Comparison of ENCODE assay signal across 1 cellular context in the genomic region with DNA sequence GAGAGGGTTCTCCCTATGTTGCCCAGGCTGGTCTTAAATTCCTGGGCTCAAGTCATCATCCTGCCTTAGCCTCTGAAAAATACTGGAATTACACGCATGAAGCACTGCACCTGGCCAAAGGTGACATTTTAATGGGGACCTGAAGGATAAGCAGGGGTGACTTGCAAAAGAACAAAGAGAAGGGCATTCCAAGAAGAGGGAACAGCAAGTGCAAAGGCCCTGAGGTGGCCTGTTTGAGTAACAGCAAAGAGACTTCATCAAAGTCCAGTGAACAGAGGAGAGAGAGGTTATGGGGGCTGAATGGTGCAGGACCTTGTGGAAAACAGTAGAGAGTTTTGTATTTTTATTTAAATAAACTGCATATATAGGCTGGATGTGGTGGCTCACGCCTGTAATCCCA.
TF ChIP-seq lines count a peak whose summit lies in the region.

No MANE protein-coding gene starts in this region.

TF ChIP-seq in GM23338, 12 proteins besides CTCF, POLR2A, EP300 and RAD21 (continued from another document):
- TF ChIP-seq, protein P1, sequence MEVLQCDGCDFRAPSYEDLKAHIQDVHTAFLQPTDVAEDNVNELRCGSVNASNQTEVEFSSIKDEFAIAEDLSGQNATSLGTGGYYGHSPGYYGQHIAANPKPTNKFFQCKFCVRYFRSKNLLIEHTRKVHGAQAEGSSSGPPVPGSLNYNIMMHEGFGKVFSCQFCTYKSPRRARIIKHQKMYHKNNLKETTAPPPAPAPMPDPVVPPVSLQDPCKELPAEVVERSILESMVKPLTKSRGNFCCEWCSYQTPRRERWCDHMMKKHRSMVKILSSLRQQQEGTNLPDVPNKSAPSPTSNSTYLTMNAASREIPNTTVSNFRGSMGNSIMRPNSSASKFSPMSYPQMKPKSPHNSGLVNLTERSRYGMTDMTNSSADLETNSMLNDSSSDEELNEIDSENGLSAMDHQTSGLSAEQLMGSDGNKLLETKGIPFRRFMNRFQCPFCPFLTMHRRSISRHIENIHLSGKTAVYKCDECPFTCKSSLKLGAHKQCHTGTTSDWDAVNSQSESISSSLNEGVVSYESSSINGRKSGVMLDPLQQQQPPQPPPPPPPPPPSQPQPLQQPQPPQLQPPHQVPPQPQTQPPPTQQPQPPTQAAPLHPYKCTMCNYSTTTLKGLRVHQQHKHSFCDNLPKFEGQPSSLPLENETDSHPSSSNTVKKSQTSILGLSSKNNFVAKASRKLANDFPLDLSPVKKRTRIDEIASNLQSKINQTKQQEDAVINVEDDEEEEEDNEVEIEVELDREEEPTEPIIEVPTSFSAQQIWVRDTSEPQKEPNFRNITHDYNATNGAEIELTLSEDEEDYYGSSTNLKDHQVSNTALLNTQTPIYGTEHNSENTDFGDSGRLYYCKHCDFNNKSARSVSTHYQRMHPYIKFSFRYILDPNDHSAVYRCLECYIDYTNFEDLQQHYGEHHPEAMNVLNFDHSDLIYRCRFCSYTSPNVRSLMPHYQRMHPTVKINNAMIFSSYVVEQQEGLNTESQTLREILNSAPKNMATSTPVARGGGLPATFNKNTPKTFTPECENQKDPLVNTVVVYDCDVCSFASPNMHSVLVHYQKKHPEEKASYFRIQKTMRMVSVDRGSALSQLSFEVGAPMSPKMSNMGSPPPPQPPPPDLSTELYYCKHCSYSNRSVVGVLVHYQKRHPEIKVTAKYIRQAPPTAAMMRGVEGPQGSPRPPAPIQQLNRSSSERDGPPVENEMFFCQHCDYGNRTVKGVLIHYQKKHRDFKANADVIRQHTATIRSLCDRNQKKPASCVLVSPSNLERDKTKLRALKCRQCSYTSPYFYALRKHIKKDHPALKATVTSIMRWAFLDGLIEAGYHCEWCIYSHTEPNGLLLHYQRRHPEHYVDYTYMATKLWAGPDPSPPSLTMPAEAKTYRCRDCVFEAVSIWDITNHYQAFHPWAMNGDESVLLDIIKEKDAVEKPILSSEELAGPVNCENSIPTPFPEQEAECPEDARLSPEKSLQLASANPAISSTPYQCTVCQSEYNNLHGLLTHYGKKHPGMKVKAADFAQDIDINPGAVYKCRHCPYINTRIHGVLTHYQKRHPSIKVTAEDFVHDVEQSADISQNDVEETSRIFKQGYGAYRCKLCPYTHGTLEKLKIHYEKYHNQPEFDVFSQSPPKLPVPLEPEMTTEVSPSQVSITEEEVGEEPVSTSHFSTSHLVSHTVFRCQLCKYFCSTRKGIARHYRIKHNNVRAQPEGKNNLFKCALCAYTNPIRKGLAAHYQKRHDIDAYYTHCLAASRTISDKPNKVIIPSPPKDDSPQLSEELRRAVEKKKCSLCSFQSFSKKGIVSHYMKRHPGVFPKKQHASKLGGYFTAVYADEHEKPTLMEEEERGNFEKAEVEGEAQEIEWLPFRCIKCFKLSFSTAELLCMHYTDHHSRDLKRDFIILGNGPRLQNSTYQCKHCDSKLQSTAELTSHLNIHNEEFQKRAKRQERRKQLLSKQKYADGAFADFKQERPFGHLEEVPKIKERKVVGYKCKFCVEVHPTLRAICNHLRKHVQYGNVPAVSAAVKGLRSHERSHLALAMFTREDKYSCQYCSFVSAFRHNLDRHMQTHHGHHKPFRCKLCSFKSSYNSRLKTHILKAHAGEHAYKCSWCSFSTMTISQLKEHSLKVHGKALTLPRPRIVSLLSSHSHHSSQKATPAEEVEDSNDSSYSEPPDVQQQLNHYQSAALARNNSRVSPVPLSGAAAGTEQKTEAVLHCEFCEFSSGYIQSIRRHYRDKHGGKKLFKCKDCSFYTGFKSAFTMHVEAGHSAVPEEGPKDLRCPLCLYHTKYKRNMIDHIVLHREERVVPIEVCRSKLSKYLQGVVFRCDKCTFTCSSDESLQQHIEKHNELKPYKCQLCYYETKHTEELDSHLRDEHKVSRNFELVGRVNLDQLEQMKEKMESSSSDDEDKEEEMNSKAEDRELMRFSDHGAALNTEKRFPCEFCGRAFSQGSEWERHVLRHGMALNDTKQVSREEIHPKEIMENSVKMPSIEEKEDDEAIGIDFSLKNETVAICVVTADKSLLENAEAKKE (CRISPR knock-in tag; IDR thresholded peaks at IDR 0.05) = no peak
- TF ChIP-seq ZNF114 (CRISPR knock-in tag; IDR thresholded peaks at IDR 0.05) = no peak
- no peak for TF ChIP-seq EZH2 (IDR thresholded peaks at IDR 0.05; ENCODE audit: low read depth, unreplicated experiment)
- no peak for TF ChIP-seq ZNF331 (CRISPR knock-in tag; IDR thresholded peaks at IDR 0.05; ENCODE audit: low read depth)
- TF ChIP-seq NANOG (IDR thresholded peaks at IDR 0.05; ENCODE audit: borderline replicate concordance) = no peak
- TF ChIP-seq, protein P2, sequence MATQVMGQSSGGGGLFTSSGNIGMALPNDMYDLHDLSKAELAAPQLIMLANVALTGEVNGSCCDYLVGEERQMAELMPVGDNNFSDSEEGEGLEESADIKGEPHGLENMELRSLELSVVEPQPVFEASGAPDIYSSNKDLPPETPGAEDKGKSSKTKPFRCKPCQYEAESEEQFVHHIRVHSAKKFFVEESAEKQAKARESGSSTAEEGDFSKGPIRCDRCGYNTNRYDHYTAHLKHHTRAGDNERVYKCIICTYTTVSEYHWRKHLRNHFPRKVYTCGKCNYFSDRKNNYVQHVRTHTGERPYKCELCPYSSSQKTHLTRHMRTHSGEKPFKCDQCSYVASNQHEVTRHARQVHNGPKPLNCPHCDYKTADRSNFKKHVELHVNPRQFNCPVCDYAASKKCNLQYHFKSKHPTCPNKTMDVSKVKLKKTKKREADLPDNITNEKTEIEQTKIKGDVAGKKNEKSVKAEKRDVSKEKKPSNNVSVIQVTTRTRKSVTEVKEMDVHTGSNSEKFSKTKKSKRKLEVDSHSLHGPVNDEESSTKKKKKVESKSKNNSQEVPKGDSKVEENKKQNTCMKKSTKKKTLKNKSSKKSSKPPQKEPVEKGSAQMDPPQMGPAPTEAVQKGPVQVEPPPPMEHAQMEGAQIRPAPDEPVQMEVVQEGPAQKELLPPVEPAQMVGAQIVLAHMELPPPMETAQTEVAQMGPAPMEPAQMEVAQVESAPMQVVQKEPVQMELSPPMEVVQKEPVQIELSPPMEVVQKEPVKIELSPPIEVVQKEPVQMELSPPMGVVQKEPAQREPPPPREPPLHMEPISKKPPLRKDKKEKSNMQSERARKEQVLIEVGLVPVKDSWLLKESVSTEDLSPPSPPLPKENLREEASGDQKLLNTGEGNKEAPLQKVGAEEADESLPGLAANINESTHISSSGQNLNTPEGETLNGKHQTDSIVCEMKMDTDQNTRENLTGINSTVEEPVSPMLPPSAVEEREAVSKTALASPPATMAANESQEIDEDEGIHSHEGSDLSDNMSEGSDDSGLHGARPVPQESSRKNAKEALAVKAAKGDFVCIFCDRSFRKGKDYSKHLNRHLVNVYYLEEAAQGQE (IDR thresholded peaks at IDR 0.05; ENCODE audit: unreplicated experiment) = no peak
- TF ChIP-seq EZH2phosphoT487 (IDR thresholded peaks at IDR 0.05; ENCODE audit: unreplicated experiment) = no peak
- no peak for TF ChIP-seq JUNB (IDR thresholded peaks at IDR 0.05; ENCODE audit: unreplicated experiment)
- no peak for TF ChIP-seq STAT1 (IDR thresholded peaks at IDR 0.05; ENCODE audit: unreplicated experiment)
- no peak for TF ChIP-seq CREB1 (CRISPR knock-in tag; IDR thresholded peaks at IDR 0.05; ENCODE audit: low read depth)
- no peak for TF ChIP-seq ETS1 (IDR thresholded peaks at IDR 0.05)
